1 cellular context compared by ENCODE assay signal in genomic region chr10:102457591-102458150, GRCh38.
TF ChIP-seq lines count a peak whose summit lies in the region.

No MANE protein-coding gene starts in this region.

TF ChIP-seq in IMR-90, 13 proteins besides CTCF, POLR2A, EP300 and RAD21:
- TF ChIP-seq, protein P1, sequence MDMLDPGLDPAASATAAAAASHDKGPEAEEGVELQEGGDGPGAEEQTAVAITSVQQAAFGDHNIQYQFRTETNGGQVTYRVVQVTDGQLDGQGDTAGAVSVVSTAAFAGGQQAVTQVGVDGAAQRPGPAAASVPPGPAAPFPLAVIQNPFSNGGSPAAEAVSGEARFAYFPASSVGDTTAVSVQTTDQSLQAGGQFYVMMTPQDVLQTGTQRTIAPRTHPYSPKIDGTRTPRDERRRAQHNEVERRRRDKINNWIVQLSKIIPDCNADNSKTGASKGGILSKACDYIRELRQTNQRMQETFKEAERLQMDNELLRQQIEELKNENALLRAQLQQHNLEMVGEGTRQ (IDR thresholded peaks at IDR 0.05; ENCODE audit: low read depth, low read length), result no peak
- TF ChIP-seq NFE2L2 (IDR thresholded peaks at IDR 0.05; ENCODE audit: low read depth, low read length) (no peak), RCOR1 (IDR thresholded peaks at IDR 0.05; ENCODE audit: insufficient replicate concordance, low read length) (no peak), MXI1 (IDR thresholded peaks at IDR 0.05; ENCODE audit: borderline replicate concordance, low read depth, low read length) (no peak), MAFK (IDR thresholded peaks at IDR 0.05; ENCODE audit: low read depth, low read length) (no peak), FOS (IDR thresholded peaks at IDR 0.05; ENCODE audit: low read depth, low read length) (no peak), BHLHE40 (IDR thresholded peaks at IDR 0.05; ENCODE audit: low read depth, low read length) (no peak), RFX5 (IDR thresholded peaks at IDR 0.05; ENCODE audit: low read depth, low read length) (no peak), SMC3 (IDR thresholded peaks at IDR 0.05; ENCODE audit: low read depth, low read length) (no peak), CEBPB (IDR thresholded peaks at IDR 0.05; ENCODE audit: low read depth, low read length) (no peak), CHD1 (IDR thresholded peaks at IDR 0.05; ENCODE audit: low read depth, low read length) (no peak), MAZ (IDR thresholded peaks at IDR 0.05; ENCODE audit: borderline replicate concordance, low read depth, low read length) (no peak)
- TF ChIP-seq, protein P2, sequence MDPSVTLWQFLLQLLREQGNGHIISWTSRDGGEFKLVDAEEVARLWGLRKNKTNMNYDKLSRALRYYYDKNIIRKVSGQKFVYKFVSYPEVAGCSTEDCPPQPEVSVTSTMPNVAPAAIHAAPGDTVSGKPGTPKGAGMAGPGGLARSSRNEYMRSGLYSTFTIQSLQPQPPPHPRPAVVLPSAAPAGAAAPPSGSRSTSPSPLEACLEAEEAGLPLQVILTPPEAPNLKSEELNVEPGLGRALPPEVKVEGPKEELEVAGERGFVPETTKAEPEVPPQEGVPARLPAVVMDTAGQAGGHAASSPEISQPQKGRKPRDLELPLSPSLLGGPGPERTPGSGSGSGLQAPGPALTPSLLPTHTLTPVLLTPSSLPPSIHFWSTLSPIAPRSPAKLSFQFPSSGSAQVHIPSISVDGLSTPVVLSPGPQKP (IDR thresholded peaks at IDR 0.05; ENCODE audit: borderline replicate concordance, low read depth, low read length), result no peak
